In genomic region chr1:15835741-15836510, GRCh38 we compare ENCODE assay signal across 8 cellular contexts.
DNase-seq lines count a peak whose midpoint lies in the region; ATAC-seq and TF ChIP-seq lines count a peak whose summit lies in the region.

No MANE protein-coding gene starts in this region.

- H3K4me3 ChIP-seq in epithelial cell of esophagus (ENCODE audit: low read length), result peak overlapping the region; percentile 87

- TF ChIP-seq CTCF in epithelial cell of esophagus (IDR thresholded peaks at IDR 0.05; ENCODE audit: insufficient read depth, low read depth, low read length, missing control alignments), result no peak

- TF ChIP-seq EP300 in Ishikawa (IDR thresholded peaks at IDR 0.05; ENCODE audit: borderline replicate concordance), result no peak

- no peak for TF ChIP-seq RAD21 in Ishikawa (IDR thresholded peaks at IDR 0.05; ENCODE audit: low read depth)

- peak; percentile 42 for ATAC-seq in GM21528 (IDR thresholded peaks at IDR 0.05; ENCODE audit: low FRiP score, unreplicated experiment)

- DNase-seq in D341Med (ENCODE audit: low spot score) (peak; percentile 90), OCI-M1 (lab: John Stamatoyannopoulos, UW) (peak; percentile 99), activated T-cell treated with anti-CD3 and anti-CD28 coated beads for 48 hours (ENCODE audit: low read depth) (peak; percentile 99), epithelial cell of esophagus (ENCODE audit: low read depth) (peak; percentile 99), middle frontal gyrus (ENCODE audit: extremely low spot score, low spot score) (peak; percentile 99)
- peak; percentile 99 to 100 for DNase-seq in stimulated activated CD8-positive, alpha-beta memory T cell treated with anti-CD3 and anti-CD28 coated beads, Interleukin-15, amount 100 ng/mL, for 48 hours (ENCODE audit: low read depth in 2 of 2)

TF ChIP-seq in Ishikawa, 13 proteins besides CTCF, POLR2A, EP300 and RAD21:
- TF ChIP-seq MAX (IDR thresholded peaks at IDR 0.05) (peak; percentile 67), ZBTB7A (IDR thresholded peaks at IDR 0.05; ENCODE audit: low read depth) (no peak), CREB1 (IDR thresholded peaks at IDR 0.05; ENCODE audit: low read depth) (no peak), TEAD4 (IDR thresholded peaks at IDR 0.05) (peak; percentile 86), YY1 (IDR thresholded peaks at IDR 0.05; ENCODE audit: low read depth) (peak; percentile 84), EGR1 (IDR thresholded peaks at IDR 0.05) (peak; percentile 100), TAF1 (IDR thresholded peaks at IDR 0.05; ENCODE audit: low read depth) (peak; percentile 64; the same call in 1 of the 2 replicates), NFIC (IDR thresholded peaks at IDR 0.05) (0 out of 2 replicates have a peak, but pooled peaks have one; percentile 11)
- TF ChIP-seq, protein P1, sequence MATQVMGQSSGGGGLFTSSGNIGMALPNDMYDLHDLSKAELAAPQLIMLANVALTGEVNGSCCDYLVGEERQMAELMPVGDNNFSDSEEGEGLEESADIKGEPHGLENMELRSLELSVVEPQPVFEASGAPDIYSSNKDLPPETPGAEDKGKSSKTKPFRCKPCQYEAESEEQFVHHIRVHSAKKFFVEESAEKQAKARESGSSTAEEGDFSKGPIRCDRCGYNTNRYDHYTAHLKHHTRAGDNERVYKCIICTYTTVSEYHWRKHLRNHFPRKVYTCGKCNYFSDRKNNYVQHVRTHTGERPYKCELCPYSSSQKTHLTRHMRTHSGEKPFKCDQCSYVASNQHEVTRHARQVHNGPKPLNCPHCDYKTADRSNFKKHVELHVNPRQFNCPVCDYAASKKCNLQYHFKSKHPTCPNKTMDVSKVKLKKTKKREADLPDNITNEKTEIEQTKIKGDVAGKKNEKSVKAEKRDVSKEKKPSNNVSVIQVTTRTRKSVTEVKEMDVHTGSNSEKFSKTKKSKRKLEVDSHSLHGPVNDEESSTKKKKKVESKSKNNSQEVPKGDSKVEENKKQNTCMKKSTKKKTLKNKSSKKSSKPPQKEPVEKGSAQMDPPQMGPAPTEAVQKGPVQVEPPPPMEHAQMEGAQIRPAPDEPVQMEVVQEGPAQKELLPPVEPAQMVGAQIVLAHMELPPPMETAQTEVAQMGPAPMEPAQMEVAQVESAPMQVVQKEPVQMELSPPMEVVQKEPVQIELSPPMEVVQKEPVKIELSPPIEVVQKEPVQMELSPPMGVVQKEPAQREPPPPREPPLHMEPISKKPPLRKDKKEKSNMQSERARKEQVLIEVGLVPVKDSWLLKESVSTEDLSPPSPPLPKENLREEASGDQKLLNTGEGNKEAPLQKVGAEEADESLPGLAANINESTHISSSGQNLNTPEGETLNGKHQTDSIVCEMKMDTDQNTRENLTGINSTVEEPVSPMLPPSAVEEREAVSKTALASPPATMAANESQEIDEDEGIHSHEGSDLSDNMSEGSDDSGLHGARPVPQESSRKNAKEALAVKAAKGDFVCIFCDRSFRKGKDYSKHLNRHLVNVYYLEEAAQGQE (IDR thresholded peaks at IDR 0.05; ENCODE audit: low read depth), result no peak
TF ChIP-seq in Ishikawa: peak in this region for 6.

Comparison
In these comparisons a context has a peak if more than half of its experiments do, and no peak if none do; other contexts are left out.
1. Peak in every context shown above with its lines: DNase-seq, ATAC-seq and H3K4me3 ChIP-seq.